In the genomic region with DNA sequence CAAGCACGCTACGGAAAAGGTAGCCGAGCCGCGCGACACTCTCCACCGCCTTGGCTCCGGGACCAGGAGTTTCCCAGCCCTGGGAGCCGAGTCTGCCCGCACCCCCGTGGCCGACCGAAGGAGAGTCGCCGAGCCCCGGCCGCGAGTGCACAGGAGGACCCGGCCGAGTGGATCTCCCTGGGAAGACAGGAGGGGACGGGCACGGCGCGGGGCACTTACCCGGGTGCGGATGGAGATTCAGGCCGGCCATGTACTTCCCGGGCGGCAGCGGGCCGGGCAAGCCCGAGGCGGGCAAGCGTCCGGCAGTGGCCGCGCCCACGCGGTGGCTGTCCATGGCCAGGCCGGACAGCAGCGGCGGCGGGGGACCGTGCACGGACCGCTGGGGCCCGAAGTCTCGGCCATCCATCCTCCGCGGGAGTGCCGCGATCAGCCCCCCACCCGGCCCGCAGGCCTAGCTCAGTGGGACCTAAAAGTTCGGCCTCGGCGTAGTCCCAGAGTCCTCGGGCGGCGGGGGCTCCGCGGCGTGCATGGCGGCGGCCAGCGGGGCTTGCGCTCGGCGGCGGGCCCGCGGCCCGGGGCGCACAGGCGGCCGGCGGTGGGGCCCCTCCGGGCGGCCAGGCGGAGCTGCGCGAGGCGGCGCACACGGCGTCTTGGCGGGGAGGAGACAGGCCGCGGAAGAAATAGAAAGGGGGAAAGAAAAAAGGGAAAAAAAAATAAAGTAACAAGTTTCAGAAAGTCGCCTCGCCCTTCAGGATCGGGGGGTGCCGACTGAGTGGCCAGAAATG, we compare ENCODE assay signal across 8 cellular contexts. TPM values are rescaled to one million over a fixed set of nuclear protein-coding genes. Genes with fewer than 3 reads are reported as not detected.
DNase-seq lines count a peak whose midpoint lies in the region; ATAC-seq and TF ChIP-seq lines count a peak whose summit lies in the region.

No MANE protein-coding gene starts in this region.

- H3K27me3 ChIP-seq in A673 (replicated peaks; ENCODE audit: insufficient read depth, low read depth, low read length, poor library complexity) (no peaks in the 10 kb centered on the region), HCT116 (ENCODE audit: insufficient read depth, low read length) (no peaks in the 10 kb centered on the region), iPS-18a (ENCODE audit: control insufficient read depth, insufficient read depth, low read length) (peaks cover 86% of the 10 kb centered on the region), smooth muscle cell (ENCODE audit: low read depth) (no peaks in the 10 kb centered on the region)

- peak overlapping the region; percentile 82 for H3K4me2 ChIP-seq in HCT116 (ENCODE audit: low read length)
- H3K4me2 ChIP-seq in smooth muscle cell, result peak overlapping the region; percentile 100

- TF ChIP-seq RAD21 in HCT116 (IDR thresholded peaks at IDR 0.05; ENCODE audit: low read depth), result no peak

- H3K9me3 ChIP-seq in A673 (ENCODE audit: low read depth, low read length, poor library complexity, severe bottlenecking), result no peaks in the 10 kb centered on the region
- H3K9me3 ChIP-seq in HCT116 (ENCODE audit: control insufficient read depth in 1 of 2, insufficient read depth in 1 of 2, low read depth in 1 of 2, low read length in 2 of 2), result no peaks in the 10 kb centered on the region
- no peaks in the 10 kb centered on the region for H3K9me3 ChIP-seq in iPS-18a (ENCODE audit: control insufficient read depth, low read depth, low read length)
- H3K9me3 ChIP-seq in smooth muscle cell (replicated peaks; ENCODE audit: low read depth), result no peaks in the 10 kb centered on the region

- H3K4me1 ChIP-seq in A673 (ENCODE audit: insufficient read depth, low read length, poor library complexity, severe bottlenecking) (peaks cover 17% of the 10 kb centered on the region), HCT116 (ENCODE audit: control insufficient read depth in 1 of 2, insufficient read depth in 2 of 2, low read length in 2 of 2) (peaks cover 13 to 36% of the 10 kb centered on the region in 2 experiments), iPS-18a (ENCODE audit: control insufficient read depth, low read depth, low read length) (peaks cover 28% of the 10 kb centered on the region), smooth muscle cell (ENCODE audit: low read depth) (peaks cover 22% of the 10 kb centered on the region)

- intact Hi-C loops in A673 (cut with micrococcal nuclease; ENCODE audit: unreplicated experiment) (no loop called here), HCT116 (cut with micrococcal nuclease) (no loop called here)

- no peak for TF ChIP-seq POLR2A in HCT116 (IDR thresholded peaks at IDR 0.05; ENCODE audit: borderline replicate concordance, extremely low read depth, insufficient read depth, insufficient read length)

- H3K4me3 Mint-ChIP-seq in activated naive CD8-positive, alpha-beta T cell treated with anti-CD3 and anti-CD28 coated beads, Interleukin-2, amount 10 ng/mL, durations not matched to agents 7 days and 5 days, result peak overlapping the region; percentile 74

- H3K36me3 Mint-ChIP-seq in activated naive CD8-positive, alpha-beta T cell treated with anti-CD3 and anti-CD28 coated beads, Interleukin-2, amount 10 ng/mL, durations not matched to agents 7 days and 5 days, result no peaks in the 10 kb centered on the region

- H3F3A ChIP-seq in smooth muscle cell (ENCODE audit: low read depth), result peaks cover 7% of the 10 kb centered on the region

- WGBS in smooth muscle cell (ENCODE audit: low lambda C conversion rate), result under 1% methylated on average over 76 of the region's 93 CpGs

- TF ChIP-seq CTCF in A673 (conservative IDR thresholded peaks at IDR 0.05; ENCODE audit: low read depth, low read length) (no peak), HCT116 (IDR thresholded peaks at IDR 0.05 in 2 of 3, conservative IDR thresholded peaks at IDR 0.05 in 1 of 3; ENCODE audit: borderline replicate concordance in 1 of 3, insufficient read depth in 1 of 3, low read depth in 2 of 3, low read length in 2 of 3) (no peak), smooth muscle cell (IDR thresholded peaks at IDR 0.05; ENCODE audit: borderline replicate concordance, insufficient read depth, poor library complexity, severe bottlenecking) (no peak), GM13977 (IDR thresholded peaks at IDR 0.05; ENCODE audit: extremely low read depth, insufficient read depth, missing control alignments) (no peak)

- H3K9me2 ChIP-seq in HCT116 (ENCODE audit: insufficient read depth), result no peaks in the 10 kb centered on the region

- H3K79me2 ChIP-seq in HCT116 (ENCODE audit: insufficient read depth, low read length), result peaks cover 87% of the 10 kb centered on the region
- H3K79me2 ChIP-seq in smooth muscle cell (ENCODE audit: low read depth), result peaks cover 73% of the 10 kb centered on the region

- H2AFZ ChIP-seq in HCT116 (ENCODE audit: low read depth, low read length, poor library complexity, severe bottlenecking) (no peak overlapping the region), smooth muscle cell (ENCODE audit: low read depth) (no peak overlapping the region)

- H4K20me1 ChIP-seq in HCT116 (ENCODE audit: insufficient read depth) (no peaks in the 10 kb centered on the region), smooth muscle cell (ENCODE audit: low read depth) (peaks cover 50% of the 10 kb centered on the region)

- H3K27ac Mint-ChIP-seq in activated naive CD8-positive, alpha-beta T cell treated with anti-CD3 and anti-CD28 coated beads, Interleukin-2, amount 10 ng/mL, durations not matched to agents 7 days and 5 days, result no peak overlapping the region

- CTCF ChIA-PET in A673 (lab: Charles Lee) (interaction anchor here (0.6 kb wide), 1 partner anchor 14 kb away, joined by 4 read pairs; no protein-coding TSS in a partner anchor), HCT116 (lab: Charles Lee) (no interaction called here)

- DNase-seq in A673 (ENCODE audit: low spot score), result peak; percentile 49
- DNase-seq in HCT116 (ENCODE audit: low read depth, low spot score), result no peak
- peak; percentile 60 for DNase-seq in activated naive CD8-positive, alpha-beta T cell treated with anti-CD3 and anti-CD28 coated beads, Interleukin-2, amount 10 ng/mL, durations not matched to agents 7 days and 5 days
- no peak for DNase-seq in smooth muscle cell (lab: John Stamatoyannopoulos, UW; ENCODE audit: unreplicated experiment)
- no peak for DNase-seq in DMS79 (lab: John Stamatoyannopoulos, UW)
- DNase-seq in GM13977 (ENCODE audit: low spot score), result no peak

- H3K36me3 ChIP-seq in A673 (ENCODE audit: insufficient read depth, low read length, poor library complexity, severe bottlenecking) (peaks cover 6% of the 10 kb centered on the region), HCT116 (ENCODE audit: control insufficient read depth in 1 of 2, insufficient read depth in 2 of 2, low read length in 2 of 2) (no peaks in the 10 kb centered on the region), iPS-18a (ENCODE audit: control insufficient read depth, low read depth, low read length) (no peaks in the 10 kb centered on the region), smooth muscle cell (ENCODE audit: low read depth) (no peaks in the 10 kb centered on the region)

- H3K4me3 ChIP-seq in A673 (ENCODE audit: low read depth, low read length, poor library complexity, severe bottlenecking), result peak overlapping the region; percentile 77
- peak overlapping the region; percentile 83 to 91 for H3K4me3 ChIP-seq in HCT116 (replicated peaks in 1 of 2; ENCODE audit: low read depth in 1 of 2, low read length in 2 of 2)
- H3K4me3 ChIP-seq in iPS-18a (ENCODE audit: low read length), result peak overlapping the region; percentile 72
- H3K4me3 ChIP-seq in smooth muscle cell, result peak overlapping the region; percentile 98

- no peaks in the 10 kb centered on the region for H3K9me3 Mint-ChIP-seq in activated naive CD8-positive, alpha-beta T cell treated with anti-CD3 and anti-CD28 coated beads, Interleukin-2, amount 10 ng/mL, durations not matched to agents 7 days and 5 days

- RAD21 ChIA-PET in HCT116 (lab: Charles Lee; ENCODE audit: low non-redundant PET in 1 of 2, low total read pairs in 2 of 2, uncharacterized antibody in 2 of 2, unreplicated experiment in 2 of 2), result interaction anchor here in 1 of 2 experiments (0.6 kb wide), 1 partner anchor 51 kb away, joined by 3 read pairs; no protein-coding TSS in a partner anchor

- peak overlapping the region; percentile 95 for H3K9ac ChIP-seq in HCT116 (ENCODE audit: low read length)
- H3K9ac ChIP-seq in iPS-18a (ENCODE audit: low read length), result peak overlapping the region; percentile 74
- H3K9ac ChIP-seq in smooth muscle cell (ENCODE audit: low read depth), result peak overlapping the region; percentile 92

- BruUV-seq in A673 (replicated peaks; lab: Mats Ljungman, UMichigan) (no TSS peak), HCT116 (replicated peaks; lab: Mats Ljungman, UMichigan) (no TSS peak)

- peak overlapping the region; percentile 99 for H3K27ac ChIP-seq in A673 (ENCODE audit: low read depth, low read length, poor library complexity, severe bottlenecking)
- H3K27ac ChIP-seq in HCT116 (ENCODE audit: low read depth, low read length), result peak overlapping the region; percentile 100
- no peak overlapping the region for H3K27ac ChIP-seq in iPS-18a (ENCODE audit: low read length)
- H3K27ac ChIP-seq in smooth muscle cell (ENCODE audit: low read depth), result peak overlapping the region; percentile 91

- peaks cover 79% of the 10 kb centered on the region for H3K27me3 Mint-ChIP-seq in activated naive CD8-positive, alpha-beta T cell treated with anti-CD3 and anti-CD28 coated beads, Interleukin-2, amount 10 ng/mL, durations not matched to agents 7 days and 5 days

- in situ Hi-C loops in GM13977 (cut with MboI; ENCODE audit: low pct_unique_long_range_greater_than_20kb, low sequenced_read_pairs, unreplicated experiment), result no loop called here

- ATAC-seq in HCT116 (no peak), GM19328 (IDR thresholded peaks at IDR 0.05; ENCODE audit: unreplicated experiment) (no peak)
- ATAC-seq in activated naive CD8-positive, alpha-beta T cell treated with anti-CD3 and anti-CD28 coated beads, Interleukin-2, amount 10 ng/mL, durations not matched to agents 7 days and 5 days (ENCODE audit: low read depth), result no peak

- POLR2A ChIA-PET in A673 (lab: Charles Lee; ENCODE audit: low non-redundant PET) (no interaction called here), HCT116 (lab: Charles Lee) (interaction anchor here (3.6 kb wide), 1 partner anchor 24 kb away, joined by 18 read pairs; no protein-coding TSS in a partner anchor)
- POLR2A ChIA-PET in activated naive CD8-positive, alpha-beta T cell treated with anti-CD3 and anti-CD28 coated beads, Interleukin-2, amount 10 ng/mL, durations not matched to agents 7 days and 5 days (lab: Charles Lee), result interaction anchor here (2.6 kb wide), 1 partner anchor 24 kb away, joined by 14 read pairs; no protein-coding TSS in a partner anchor

- peaks cover 14% of the 10 kb centered on the region for H3K4me1 Mint-ChIP-seq in activated naive CD8-positive, alpha-beta T cell treated with anti-CD3 and anti-CD28 coated beads, Interleukin-2, amount 10 ng/mL, durations not matched to agents 7 days and 5 days

TF ChIP-seq in HCT116, 20 proteins besides CTCF, POLR2A, EP300 and RAD21:
- TF ChIP-seq EZH2 (IDR thresholded peaks at IDR 0.05), result no peak
- peak; percentile 80 for TF ChIP-seq ZFX (IDR thresholded peaks at IDR 0.05)

RNA-seq across cellular contexts. Expression of gene TNRC18, which starts 2.6 kb away (rescaled TPM):
- 91.7 and 97.2 TPM in 2 replicates for total RNA-seq in A673 (2021)
- 101 TPM for total RNA-seq in HCT116 (2021; ENCODE audit: unreplicated experiment)
- 65.0 and 67.6 TPM in 2 replicates for polyA plus RNA-seq in HCT116 (2012)
- total RNA-seq in activated naive CD8-positive, alpha-beta T cell treated with anti-CD3 and anti-CD28 coated beads, Interleukin-2, amount 10 ng/mL, durations not matched to agents 7 days and 5 days, result 10 to 100 TPM; 51.9 to 57.2 TPM
- total RNA-seq in smooth muscle cell, result 16.9 and 40.3 TPM in 2 replicates
- 6.4 and 11.7 TPM in 2 replicates for polyA plus RNA-seq in smooth muscle cell

Comparison
In these comparisons a context has a peak if more than half of its experiments do, and no peak if none do; other contexts are left out.
1. DNase-seq: peak in A673 (single experiment) and activated naive CD8-positive, alpha-beta T cell treated with anti-CD3 and anti-CD28 coated beads, Interleukin-2, amount 10 ng/mL, durations not matched to agents 7 days and 5 days (single experiment); none in HCT116 (single experiment), smooth muscle cell (single experiment), DMS79 (single experiment) and GM13977 (single experiment).
2. Peak in every context shown above with its lines, with median percentiles within 50 percentile points of each other: H3K4me3 ChIP-seq and H3K9ac ChIP-seq.